9 cellular contexts compared by ENCODE assay signal in the genomic region with DNA sequence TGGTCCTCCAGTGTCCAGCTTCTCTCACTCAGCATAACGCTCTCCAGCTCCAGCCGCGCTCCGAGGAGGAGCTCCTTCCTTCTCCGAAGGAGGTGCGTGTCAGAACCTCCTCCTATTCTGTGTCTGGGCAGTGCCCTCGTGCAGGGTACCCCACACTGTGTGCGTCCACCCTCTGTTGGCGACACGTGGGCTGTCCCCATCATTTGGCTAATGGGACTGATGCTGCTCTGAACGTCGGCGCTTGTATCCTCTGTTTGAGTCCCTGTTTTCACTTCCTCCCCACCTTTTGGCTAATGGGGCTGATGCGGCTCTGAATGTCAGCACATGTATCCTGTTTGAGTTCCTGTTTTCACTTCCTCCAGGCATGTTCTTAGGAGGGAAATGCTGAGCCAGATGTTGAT. TPM values are rescaled to one million over a fixed set of nuclear protein-coding genes. Genes with fewer than 3 reads are reported as not detected.
DNase-seq lines count a peak whose midpoint lies in the region; ATAC-seq, FAIRE-seq and TF ChIP-seq lines count a peak whose summit lies in the region.
"Had no signal": no experiment of that assay in that cellular context is flagged by ENCODE, and none has a peak within 500 bp of the region (broad histone marks: within the 10 kb centered on the region; RNA-seq: fewer than 3 reads in every experiment).

No MANE protein-coding gene starts in this region.

- peaks cover 3% of the 10 kb centered on the region for H3K27me3 Mint-ChIP-seq in IgD-negative memory B cell
- peaks cover 2% of the 10 kb centered on the region for H3K27me3 Mint-ChIP-seq in Caco-2 (ENCODE audit: insufficient read depth, unreplicated experiment)
- peaks cover 15% of the 10 kb centered on the region for H3K27me3 Mint-ChIP-seq in activated naive CD4-positive, alpha-beta T cell treated with anti-CD3 and anti-CD28 coated beads, Interleukin-2, amount 10 ng/mL, durations not matched to agents 7 days and 5 days
- peaks cover 12% of the 10 kb centered on the region for H3K27me3 Mint-ChIP-seq in activated CD8-positive, alpha-beta memory T cell treated with anti-CD3 and anti-CD28 coated beads, Interleukin-2, amount 10 ng/mL, durations not matched to agents 7 days and 5 days

- H3K9me3 Mint-ChIP-seq in IgD-negative memory B cell (no peaks in the 10 kb centered on the region), Caco-2 (ENCODE audit: unreplicated experiment) (no peaks in the 10 kb centered on the region)
- peaks cover 4% of the 10 kb centered on the region for H3K9me3 Mint-ChIP-seq in activated naive CD4-positive, alpha-beta T cell treated with anti-CD3 and anti-CD28 coated beads, Interleukin-2, amount 10 ng/mL, durations not matched to agents 7 days and 5 days
- peaks cover 6% of the 10 kb centered on the region for H3K9me3 Mint-ChIP-seq in activated CD8-positive, alpha-beta memory T cell treated with anti-CD3 and anti-CD28 coated beads, Interleukin-2, amount 10 ng/mL, durations not matched to agents 7 days and 5 days (ENCODE audit: low read depth)

- TF ChIP-seq CTCF in Caco-2 (IDR thresholded peaks at IDR 0.05; ENCODE audit: insufficient read depth in 1 of 2, low read depth in 1 of 2, low read length in 1 of 2, severe bottlenecking in 1 of 2, unreplicated experiment in 1 of 2): no peak

- H3K4me1 ChIP-seq in right cardiac atrium (ENCODE audit: control insufficient read depth, insufficient read depth, low read length) (no peaks in the 10 kb centered on the region), Caco-2 (no peaks in the 10 kb centered on the region)

- DNase-seq in GM12891 (ENCODE audit: insufficient read length, low spot score) (peak; percentile 75), right cardiac atrium (peak in 2 of 3 donors; percentile 51 to 56), Caco-2 (no peak), EL (no peak)
- DNase-seq in activated naive CD4-positive, alpha-beta T cell treated with anti-CD3 and anti-CD28 coated beads, Interleukin-2, amount 10 ng/mL, durations not matched to agents 7 days and 5 days: no peak
- no peak for DNase-seq in activated CD8-positive, alpha-beta memory T cell treated with anti-CD3 and anti-CD28 coated beads, Interleukin-2, amount 10 ng/mL, durations not matched to agents 7 days and 5 days
- DNase-seq: NCI-H1417 had no signal

- intact Hi-C loops in right cardiac atrium (cut with DNase I) (no loop called here), Caco-2 (cut with micrococcal nuclease; ENCODE audit: unreplicated experiment) (no loop called here)

- H3K36me3 Mint-ChIP-seq in IgD-negative memory B cell (no peaks in the 10 kb centered on the region), Caco-2 (ENCODE audit: insufficient read depth, unreplicated experiment) (no peaks in the 10 kb centered on the region)
- no peaks in the 10 kb centered on the region for H3K36me3 Mint-ChIP-seq in activated naive CD4-positive, alpha-beta T cell treated with anti-CD3 and anti-CD28 coated beads, Interleukin-2, amount 10 ng/mL, durations not matched to agents 7 days and 5 days
- H3K36me3 Mint-ChIP-seq in activated CD8-positive, alpha-beta memory T cell treated with anti-CD3 and anti-CD28 coated beads, Interleukin-2, amount 10 ng/mL, durations not matched to agents 7 days and 5 days: no peaks in the 10 kb centered on the region

- BruUV-seq in Caco-2 (replicated peaks; lab: Mats Ljungman, UMichigan): no TSS peak

- H3K4me3 Mint-ChIP-seq in IgD-negative memory B cell (peak overlapping the region; percentile 5 to 91 (median 70)), Caco-2 (ENCODE audit: unreplicated experiment) (no peak overlapping the region)
- no peak overlapping the region for H3K4me3 Mint-ChIP-seq in activated naive CD4-positive, alpha-beta T cell treated with anti-CD3 and anti-CD28 coated beads, Interleukin-2, amount 10 ng/mL, durations not matched to agents 7 days and 5 days
- no peak overlapping the region for H3K4me3 Mint-ChIP-seq in activated CD8-positive, alpha-beta memory T cell treated with anti-CD3 and anti-CD28 coated beads, Interleukin-2, amount 10 ng/mL, durations not matched to agents 7 days and 5 days

- TF ChIP-seq POLR2A in GM12891 (IDR thresholded peaks at IDR 0.05; ENCODE audit: low read depth, low read length): no peak

- peak; percentile 96 for ATAC-seq in GM21529 (IDR thresholded peaks at IDR 0.05; ENCODE audit: unreplicated experiment)
- peak; percentile 28 to 37 for ATAC-seq in right cardiac atrium
- no peak for ATAC-seq in activated CD8-positive, alpha-beta memory T cell treated with anti-CD3 and anti-CD28 coated beads, Interleukin-2, amount 10 ng/mL, durations not matched to agents 7 days and 5 days

- POLR2A ChIA-PET in Caco-2 (lab: Charles Lee): no interaction called here

- H3K9me3 ChIP-seq in right cardiac atrium (ENCODE audit: control insufficient read depth, low read length): no peaks in the 10 kb centered on the region
- H3K9me3 ChIP-seq in Caco-2: no peaks in the 10 kb centered on the region

- CTCF ChIA-PET in Caco-2 (lab: Charles Lee): no interaction called here
- CTCF ChIA-PET in activated naive CD4-positive, alpha-beta T cell treated with anti-CD3 and anti-CD28 coated beads, Interleukin-2, amount 10 ng/mL, durations not matched to agents 7 days and 5 days (lab: Charles Lee): no interaction called here
- CTCF ChIA-PET in activated CD8-positive, alpha-beta memory T cell treated with anti-CD3 and anti-CD28 coated beads, Interleukin-2, amount 10 ng/mL, durations not matched to agents 7 days and 5 days (lab: Charles Lee): no interaction called here

- H3K36me3 ChIP-seq in Caco-2 (ENCODE audit: control insufficient read depth, insufficient read depth, low read length): no peaks in the 10 kb centered on the region

- whole genome bisulfite sequencing in right cardiac atrium: 58% methylated on average over 14 of the region's 14 CpGs

- FAIRE-seq in GM12891 (lab: Jason Lieb, UNC): peak; percentile 86

- H3K4me1 Mint-ChIP-seq in IgD-negative memory B cell (peaks cover 19 to 23% (median 19%) of the 10 kb centered on the region in 3 donors), Caco-2 (ENCODE audit: low read depth, unreplicated experiment) (no peaks in the 10 kb centered on the region)
- peaks cover 8% of the 10 kb centered on the region for H3K4me1 Mint-ChIP-seq in activated naive CD4-positive, alpha-beta T cell treated with anti-CD3 and anti-CD28 coated beads, Interleukin-2, amount 10 ng/mL, durations not matched to agents 7 days and 5 days
- H3K4me1 Mint-ChIP-seq in activated CD8-positive, alpha-beta memory T cell treated with anti-CD3 and anti-CD28 coated beads, Interleukin-2, amount 10 ng/mL, durations not matched to agents 7 days and 5 days: peaks cover 8% of the 10 kb centered on the region

- H3K4me3 ChIP-seq in right cardiac atrium (ENCODE audit: low read length) (no peak overlapping the region), Caco-2 (ENCODE audit: low read depth, low read length) (no peak overlapping the region)

- H3K27ac Mint-ChIP-seq in IgD-negative memory B cell (peak overlapping the region; percentile 17 to 96 (median 96)), Caco-2 (ENCODE audit: unreplicated experiment) (no peak overlapping the region)
- H3K27ac Mint-ChIP-seq in activated naive CD4-positive, alpha-beta T cell treated with anti-CD3 and anti-CD28 coated beads, Interleukin-2, amount 10 ng/mL, durations not matched to agents 7 days and 5 days: no peak overlapping the region
- H3K27ac Mint-ChIP-seq in activated CD8-positive, alpha-beta memory T cell treated with anti-CD3 and anti-CD28 coated beads, Interleukin-2, amount 10 ng/mL, durations not matched to agents 7 days and 5 days: no peak overlapping the region

- no peak overlapping the region for H3K27ac ChIP-seq in right cardiac atrium (ENCODE audit: low read length)

- H3K27me3 ChIP-seq in right cardiac atrium (ENCODE audit: control insufficient read depth, insufficient read depth) (no peaks in the 10 kb centered on the region), Caco-2 (replicated peaks; ENCODE audit: control insufficient read depth, insufficient read depth, low read length) (no peaks in the 10 kb centered on the region)

TF ChIP-seq in GM12891, 5 proteins besides CTCF, POLR2A, EP300 and RAD21:
- TF ChIP-seq POU2F2 (IDR thresholded peaks at IDR 0.05; ENCODE audit: low read depth, low read length) (no peak), TAF1 (IDR thresholded peaks at IDR 0.05; ENCODE audit: low read depth, low read length) (no peak), POLR2AphosphoS5 (IDR thresholded peaks at IDR 0.05; ENCODE audit: low read depth, low read length) (no peak), SPI1 (IDR thresholded peaks at IDR 0.05; ENCODE audit: low read depth, low read length) (peak; percentile 95)

RNA-seq across cellular contexts. Expression of a gene that starts 22.2 kb away (rescaled TPM):
- 0.17 TPM for polyA plus RNA-seq in GM12891 (2012; ENCODE audit: low read depth, missing spikeins)
- polyA plus RNA-seq in IgD-negative memory B cell (not detected), right cardiac atrium (not detected)
- total RNA-seq in right cardiac atrium (under 1 TPM in 2 of 4 donors, not detected in 2; 0.15 to 0.37 TPM), Caco-2 (2022) (not detected in 2 replicates)
- not detected for total RNA-seq in activated CD8-positive, alpha-beta memory T cell treated with anti-CD3 and anti-CD28 coated beads, Interleukin-2, amount 10 ng/mL, durations not matched to agents 7 days and 5 days

Comparison
In these comparisons a context has a peak if more than half of its experiments do, and no peak if none do; other contexts are left out.
1. DNase-seq: peak in GM12891 (single experiment) and right cardiac atrium (2 of 3); none in Caco-2 (0 of 2), activated naive CD4-positive, alpha-beta T cell treated with anti-CD3 and anti-CD28 coated beads, Interleukin-2, amount 10 ng/mL, durations not matched to agents 7 days and 5 days (single experiment), activated CD8-positive, alpha-beta memory T cell treated with anti-CD3 and anti-CD28 coated beads, Interleukin-2, amount 10 ng/mL, durations not matched to agents 7 days and 5 days (single experiment) and EL (single experiment).
2. H3K27ac Mint-ChIP-seq: peak in IgD-negative memory B cell (3 of 3); none in Caco-2 (single experiment), activated naive CD4-positive, alpha-beta T cell treated with anti-CD3 and anti-CD28 coated beads, Interleukin-2, amount 10 ng/mL, durations not matched to agents 7 days and 5 days (single experiment) and activated CD8-positive, alpha-beta memory T cell treated with anti-CD3 and anti-CD28 coated beads, Interleukin-2, amount 10 ng/mL, durations not matched to agents 7 days and 5 days (single experiment).
3. H3K4me3 Mint-ChIP-seq: peak in IgD-negative memory B cell (4 of 4); none in Caco-2 (single experiment), activated naive CD4-positive, alpha-beta T cell treated with anti-CD3 and anti-CD28 coated beads, Interleukin-2, amount 10 ng/mL, durations not matched to agents 7 days and 5 days (single experiment) and activated CD8-positive, alpha-beta memory T cell treated with anti-CD3 and anti-CD28 coated beads, Interleukin-2, amount 10 ng/mL, durations not matched to agents 7 days and 5 days (single experiment).